In the genomic region with DNA sequence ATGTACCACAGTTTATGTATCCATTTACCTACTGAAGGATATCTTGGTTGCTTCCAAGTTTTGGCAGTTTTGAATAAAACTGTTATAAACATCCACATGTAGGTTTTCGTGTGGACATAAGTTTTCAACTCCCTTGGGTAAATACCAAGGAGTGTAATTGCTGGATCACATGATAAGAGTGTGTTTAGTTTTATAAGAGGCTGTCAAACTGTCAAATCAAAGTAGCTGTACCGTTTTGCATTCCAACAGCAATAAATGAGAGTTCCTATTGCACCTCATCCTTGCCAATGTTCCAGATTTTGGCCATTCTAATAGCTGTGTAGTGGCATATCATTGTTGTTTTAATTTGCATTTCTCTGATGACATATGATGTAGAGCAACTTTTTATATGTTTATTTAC, we compare ENCODE assay signal across 19 cellular contexts.
DNase-seq lines count a peak whose midpoint lies in the region; ATAC-seq, FAIRE-seq and TF ChIP-seq lines count a peak whose summit lies in the region.
"Had no signal": no experiment of that assay in that cellular context is flagged by ENCODE, and none has a peak within 500 bp of the region (broad histone marks: within the 10 kb centered on the region; RNA-seq: fewer than 3 reads in every experiment).

No MANE protein-coding gene starts in this region.

- H3K36me3 Mint-ChIP-seq in stimulated activated memory B cell treated with anti-CD40 and anti-IgM and Interleukin-4, amounts not matched to agents 10 μg/mL and 1 μg/mL and 100 μg/mL, for 72 hours, result no peaks in the 10 kb centered on the region
- H3K36me3 Mint-ChIP-seq: CD8-positive, alpha-beta T cell had no signal

- in situ Hi-C loops in HepG2 (cut with HindIII; ENCODE audit: extremely low pct_ligation_motif_present, low pct_unique_long_range_greater_than_20kb), result no loop called here

- DNase-seq in HepG2 (ENCODE audit: low spot score) (no peak), right lobe of liver (no peak), fibroblast of the aortic adventitia (ENCODE audit: low read depth) (peak; percentile 11), head of caudate nucleus (no peak), SHP77 treated with DMSO at 0.1 percent for 48 hours (lab: John Stamatoyannopoulos, UW) (no peak)
- DNase-seq: 8988T; C1 segment of cervical spinal cord; Caco-2; CD8-positive, alpha-beta T cell; DMS153; DND-41; GOT3; HFFc6 had no signal

- BruUV-seq in HepG2 (replicated peaks; lab: Mats Ljungman, UMichigan), result no TSS peak

- H3K9ac ChIP-seq in HepG2 (ENCODE audit: insufficient read depth, low read depth, low read length), result no peak overlapping the region

- H4K20me1 ChIP-seq in HepG2 (ENCODE audit: insufficient read depth, low read length), result no peaks in the 10 kb centered on the region

- H3K4me3 ChIP-seq in HepG2 (replicated peaks in 1 of 3; ENCODE audit: insufficient read depth in 1 of 3, low read depth in 2 of 3, low read length in 3 of 3) (no peak overlapping the region), right lobe of liver (no peak overlapping the region), fibroblast of the aortic adventitia (ENCODE audit: low read depth, low read length) (no peak overlapping the region)
- H3K4me3 ChIP-seq: A549, HAP-1 had no signal

- no peaks in the 10 kb centered on the region for H3K27me3 Mint-ChIP-seq in stimulated activated memory B cell treated with anti-CD40 and anti-IgM and Interleukin-4, amounts not matched to agents 10 μg/mL and 1 μg/mL and 100 μg/mL, for 72 hours

- no peak overlapping the region for H3K4me3 Mint-ChIP-seq in stimulated activated memory B cell treated with anti-CD40 and anti-IgM and Interleukin-4, amounts not matched to agents 10 μg/mL and 1 μg/mL and 100 μg/mL, for 72 hours
- H3K4me3 Mint-ChIP-seq: CD8-positive, alpha-beta T cell; HFFc6 had no signal

- TF ChIP-seq POLR2A in HepG2 (IDR thresholded peaks at IDR 0.05; ENCODE audit: insufficient read depth in 1 of 2, low read depth in 2 of 2, low read length in 2 of 2) (no peak), right lobe of liver (IDR thresholded peaks at IDR 0.05) (no peak)

- no peak overlapping the region for H3K4me2 ChIP-seq in HepG2 (ENCODE audit: low read depth, low read length)
- H3K4me2 ChIP-seq: A549 had no signal

- no peaks in the 10 kb centered on the region for H3K36me3 ChIP-seq in HepG2 (replicated peaks in 1 of 2; ENCODE audit: control insufficient read depth in 1 of 2, insufficient read depth in 2 of 2, low read length in 2 of 2)
- H3K36me3 ChIP-seq in right lobe of liver, result no peaks in the 10 kb centered on the region
- H3K36me3 ChIP-seq: HAP-1 had no signal

- no peak overlapping the region for H3K27ac ChIP-seq in HepG2 (ENCODE audit: extremely low read length, insufficient read depth, low read length)
- no peak overlapping the region for H3K27ac ChIP-seq in right lobe of liver
- H3K27ac ChIP-seq: A549 had no signal

- no peak for TF ChIP-seq CTCF in HepG2 (CRISPR knock-in tag; IDR thresholded peaks at IDR 0.05)
- TF ChIP-seq CTCF in right lobe of liver (IDR thresholded peaks at IDR 0.05), result no peak
- TF ChIP-seq CTCF in fibroblast of the aortic adventitia (IDR thresholded peaks at IDR 0.05; ENCODE audit: insufficient read depth, low read length), result no peak

- TF ChIP-seq EP300 in HepG2 (IDR thresholded peaks at IDR 0.05; ENCODE audit: low read depth in 2 of 2, low read length in 2 of 2), result no peak
- no peak for TF ChIP-seq EP300 in HepG2 (CRISPR knock-in tag; IDR thresholded peaks at IDR 0.05; ENCODE audit: borderline replicate concordance)

- no peak overlapping the region for H2AFZ ChIP-seq in HepG2 (ENCODE audit: low read length)

- peaks cover 13% of the 10 kb centered on the region for H3K4me1 Mint-ChIP-seq in stimulated activated memory B cell treated with anti-CD40 and anti-IgM and Interleukin-4, amounts not matched to agents 10 μg/mL and 1 μg/mL and 100 μg/mL, for 72 hours

- intact Hi-C loops in HepG2 (cut with micrococcal nuclease; ENCODE audit: unreplicated experiment) (no loop called here), right lobe of liver (cut with DNase I) (no loop called here), head of caudate nucleus (cut with DNase I) (no loop called here)

- FAIRE-seq in HepG2 (lab: Jason Lieb, UNC), result peak; percentile 8
- FAIRE-seq: A549, G401.6, GM18507, H54 had no signal

- peaks cover 3% of the 10 kb centered on the region for H3K9me3 Mint-ChIP-seq in stimulated activated memory B cell treated with anti-CD40 and anti-IgM and Interleukin-4, amounts not matched to agents 10 μg/mL and 1 μg/mL and 100 μg/mL, for 72 hours

- peak overlapping the region; percentile 22 for H3K27ac Mint-ChIP-seq in stimulated activated memory B cell treated with anti-CD40 and anti-IgM and Interleukin-4, amounts not matched to agents 10 μg/mL and 1 μg/mL and 100 μg/mL, for 72 hours
- H3K27ac Mint-ChIP-seq: CD8-positive, alpha-beta T cell; HFFc6 had no signal

- H3K27me3 ChIP-seq in HepG2 (ENCODE audit: control insufficient read depth in 1 of 2, insufficient read depth in 2 of 2, low read length in 2 of 2), result no peaks in the 10 kb centered on the region
- no peaks in the 10 kb centered on the region for H3K27me3 ChIP-seq in right lobe of liver

- CTCF ChIA-PET in HepG2 (lab: Yijun Ruan, JAX; ENCODE audit: low intra/inter-chr PET ratio, low total read pairs), result no interaction called here

- WGBS in HepG2 (ENCODE audit: low lambda C conversion rate), result 4% methylated on average over 2 of the region's 2 CpGs
- 40% methylated on average over 2 of the region's 2 CpGs for WGBS in right lobe of liver (ENCODE audit: insufficient coverage, low coverage, low lambda C conversion rate, missing lambda C conversion rate)

- no peak for TF ChIP-seq RAD21 in HepG2 (CRISPR knock-in tag; IDR thresholded peaks at IDR 0.05)

- H3K4me1 ChIP-seq in HepG2 (ENCODE audit: insufficient read depth, low read length), result peaks cover under 1% of the 10 kb centered on the region
- no peaks in the 10 kb centered on the region for H3K4me1 ChIP-seq in right lobe of liver
- H3K4me1 ChIP-seq: A549, Caco-2, HAP-1 had no signal

- H3K9me3 ChIP-seq in HepG2 (ENCODE audit: low read length) (no peaks in the 10 kb centered on the region), right lobe of liver (no peaks in the 10 kb centered on the region)
- H3K9me3 ChIP-seq: A549, Caco-2, HAP-1 had no signal

- ATAC-seq in HepG2, result no peak
- ATAC-seq in right lobe of liver, result no peak
- ATAC-seq in stimulated activated memory B cell treated with anti-CD40 and anti-IgM and Interleukin-4, amounts not matched to agents 10 μg/mL and 1 μg/mL and 100 μg/mL, for 72 hours, result no peak
- ATAC-seq: A549; CD8-positive, alpha-beta T cell had no signal

- no peaks in the 10 kb centered on the region for H3K79me2 ChIP-seq in HepG2 (ENCODE audit: insufficient read depth, low read length)

- POLR2A ChIA-PET in HepG2 (lab: Yijun Ruan, JAX), result no interaction called here

TF ChIP-seq in HepG2, 621 proteins besides CTCF, POLR2A, EP300 and RAD21 (continues in another document):
- TF ChIP-seq FOXM1 (CRISPR knock-in tag; IDR thresholded peaks at IDR 0.05) (no peak), ASH2L (IDR thresholded peaks at IDR 0.05; ENCODE audit: insufficient read length, low read depth, low read length) (no peak), ZNF326 (CRISPR knock-in tag; IDR thresholded peaks at IDR 0.05; ENCODE audit: borderline replicate concordance) (no peak), KLF12 (CRISPR knock-in tag; IDR thresholded peaks at IDR 0.05; ENCODE audit: borderline replicate concordance) (no peak), CAMTA2 (CRISPR knock-in tag; IDR thresholded peaks at IDR 0.05; ENCODE audit: borderline replicate concordance) (no peak), ONECUT2 (CRISPR knock-in tag; IDR thresholded peaks at IDR 0.05) (no peak), ZNF484 (CRISPR knock-in tag; IDR thresholded peaks at IDR 0.05; ENCODE audit: borderline replicate concordance, low read depth) (no peak), PHF20 (CRISPR knock-in tag; IDR thresholded peaks at IDR 0.05) (no peak), FOXK2 (IDR thresholded peaks at IDR 0.05) (no peak), SMAD9 (CRISPR knock-in tag; IDR thresholded peaks at IDR 0.05) (no peak), ZNF577 (CRISPR knock-in tag; IDR thresholded peaks at IDR 0.05; ENCODE audit: borderline replicate concordance, low read depth) (no peak), ZNF839 (CRISPR knock-in tag; IDR thresholded peaks at IDR 0.05; ENCODE audit: borderline replicate concordance) (no peak), U2AF2 (IDR thresholded peaks at IDR 0.05; ENCODE audit: low read depth, low read length) (no peak)
- TF ChIP-seq, protein P1, sequence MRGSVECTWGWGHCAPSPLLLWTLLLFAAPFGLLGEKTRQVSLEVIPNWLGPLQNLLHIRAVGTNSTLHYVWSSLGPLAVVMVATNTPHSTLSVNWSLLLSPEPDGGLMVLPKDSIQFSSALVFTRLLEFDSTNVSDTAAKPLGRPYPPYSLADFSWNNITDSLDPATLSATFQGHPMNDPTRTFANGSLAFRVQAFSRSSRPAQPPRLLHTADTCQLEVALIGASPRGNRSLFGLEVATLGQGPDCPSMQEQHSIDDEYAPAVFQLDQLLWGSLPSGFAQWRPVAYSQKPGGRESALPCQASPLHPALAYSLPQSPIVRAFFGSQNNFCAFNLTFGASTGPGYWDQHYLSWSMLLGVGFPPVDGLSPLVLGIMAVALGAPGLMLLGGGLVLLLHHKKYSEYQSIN (CRISPR knock-in tag; IDR thresholded peaks at IDR 0.05; ENCODE audit: borderline replicate concordance), result no peak
- TF ChIP-seq, protein P2, sequence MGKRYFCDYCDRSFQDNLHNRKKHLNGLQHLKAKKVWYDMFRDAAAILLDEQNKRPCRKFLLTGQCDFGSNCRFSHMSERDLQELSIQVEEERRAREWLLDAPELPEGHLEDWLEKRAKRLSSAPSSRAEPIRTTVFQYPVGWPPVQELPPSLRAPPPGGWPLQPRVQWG (CRISPR knock-in tag; IDR thresholded peaks at IDR 0.05; ENCODE audit: borderline replicate concordance, low read depth), result no peak
- TF ChIP-seq, protein P3, sequence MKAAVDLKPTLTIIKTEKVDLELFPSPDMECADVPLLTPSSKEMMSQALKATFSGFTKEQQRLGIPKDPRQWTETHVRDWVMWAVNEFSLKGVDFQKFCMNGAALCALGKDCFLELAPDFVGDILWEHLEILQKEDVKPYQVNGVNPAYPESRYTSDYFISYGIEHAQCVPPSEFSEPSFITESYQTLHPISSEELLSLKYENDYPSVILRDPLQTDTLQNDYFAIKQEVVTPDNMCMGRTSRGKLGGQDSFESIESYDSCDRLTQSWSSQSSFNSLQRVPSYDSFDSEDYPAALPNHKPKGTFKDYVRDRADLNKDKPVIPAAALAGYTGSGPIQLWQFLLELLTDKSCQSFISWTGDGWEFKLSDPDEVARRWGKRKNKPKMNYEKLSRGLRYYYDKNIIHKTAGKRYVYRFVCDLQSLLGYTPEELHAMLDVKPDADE (CRISPR knock-in tag; IDR thresholded peaks at IDR 0.05), result no peak
